Comparison of ENCODE assay signal across 10 cellular contexts in genomic region chr16:27108826-27109665, GRCh38. TPM values are rescaled to one million over a fixed set of nuclear protein-coding genes. Genes with fewer than 3 reads are reported as not detected.
DNase-seq lines count a peak whose midpoint lies in the region; ATAC-seq, FAIRE-seq and TF ChIP-seq lines count a peak whose summit lies in the region.
"Had no signal": no experiment of that assay in that cellular context is flagged by ENCODE, and none has a peak within 500 bp of the region (broad histone marks: within the 10 kb centered on the region; RNA-seq: fewer than 3 reads in every experiment).

No MANE protein-coding gene starts in this region.

- H3K27me3 Mint-ChIP-seq in Calu3 (ENCODE audit: unreplicated experiment) (peaks cover 53% of the 10 kb centered on the region), progenitor cell of endocrine pancreas (peaks cover 28% of the 10 kb centered on the region)

- H3K4me1 Mint-ChIP-seq in Calu3 (ENCODE audit: low read depth, unreplicated experiment), result no peaks in the 10 kb centered on the region
- peaks cover 2% of the 10 kb centered on the region for H3K4me1 Mint-ChIP-seq in progenitor cell of endocrine pancreas (ENCODE audit: low read depth)

- no peaks in the 10 kb centered on the region for H3K79me2 ChIP-seq in OCI-LY3 (ENCODE audit: low read length)

- no peaks in the 10 kb centered on the region for H4K20me1 ChIP-seq in OCI-LY3 (ENCODE audit: insufficient read depth, low read length)

- no peak for TF ChIP-seq POLR2A in esophagus muscularis mucosa (IDR thresholded peaks at IDR 0.05; ENCODE audit: low read depth)

- H3K4me3 ChIP-seq in OCI-LY3 (ENCODE audit: low read length), result peak overlapping the region; percentile 71
- peak overlapping the region; percentile 38 to 56 (median 46) for H3K4me3 ChIP-seq in esophagus muscularis mucosa
- no peak overlapping the region for H3K4me3 ChIP-seq in small intestine (ENCODE audit: low read depth in 1 of 2, low read length in 2 of 2)
- H3K4me3 ChIP-seq: SJSA1 had no signal

- TF ChIP-seq EP300 in esophagus muscularis mucosa (IDR thresholded peaks at IDR 0.05), result no peak

- peak overlapping the region; percentile 62; the same call in 1 of the 2 replicates for H3K4me2 ChIP-seq in OCI-LY3 (ENCODE audit: low read length)

- H3K9me3 ChIP-seq in OCI-LY3 (ENCODE audit: insufficient read depth, low read length) (no peaks in the 10 kb centered on the region), esophagus muscularis mucosa (no peaks in the 10 kb centered on the region), small intestine (ENCODE audit: control insufficient read depth, low read depth) (no peaks in the 10 kb centered on the region)
- H3K9me3 ChIP-seq: SJSA1 had no signal

- no peak overlapping the region for H3K9ac ChIP-seq in OCI-LY3 (ENCODE audit: low read length)

- ATAC-seq in GM21717 (IDR thresholded peaks at IDR 0.05; ENCODE audit: unreplicated experiment), result no peak

- FAIRE-seq in small intestine (lab: Jason Lieb, UNC), result no peak

- peak overlapping the region; percentile 40 for H3K27ac Mint-ChIP-seq in Calu3 (ENCODE audit: unreplicated experiment)
- H3K27ac Mint-ChIP-seq in progenitor cell of endocrine pancreas, result no peak overlapping the region

- CTCF ChIA-PET in Calu3 (lab: Charles Lee), result interaction anchor here (0.7 to 1.4 kb wide), 3 partner anchors 10 to 1271 kb away, joined by 3 to 12 read pairs (median 11); no protein-coding TSS in a partner anchor

- 66% methylated on average over 17 of the region's 17 CpGs for WGBS in esophagus muscularis mucosa
- 71 to 79% (median 76%) methylated on average over 17 of the region's 17 CpGs for WGBS in small intestine, 3 donors

- DNase-seq in Calu3 (no peak), esophagus muscularis mucosa (ENCODE audit: extremely low spot score) (no peak), progenitor cell of endocrine pancreas (ENCODE audit: low spot score, unreplicated experiment) (no peak), HuH-7 (ENCODE audit: low spot score) (no peak), small intestine (no peak)

- no peak for TF ChIP-seq CTCF in Calu3 (IDR thresholded peaks at IDR 0.05; ENCODE audit: unreplicated experiment)
- TF ChIP-seq CTCF in OCI-LY3 (IDR thresholded peaks at IDR 0.05; ENCODE audit: low read depth, low read length), result no peak
- TF ChIP-seq CTCF in esophagus muscularis mucosa (IDR thresholded peaks at IDR 0.05), result no peak
- no peak for TF ChIP-seq CTCF in progenitor cell of endocrine pancreas (IDR thresholded peaks at IDR 0.05; ENCODE audit: unreplicated experiment)

- H3K4me1 ChIP-seq in OCI-LY3 (ENCODE audit: low read length), result no peaks in the 10 kb centered on the region
- peaks cover 3 to 17% (median 15%) of the 10 kb centered on the region in 4 donors for H3K4me1 ChIP-seq in esophagus muscularis mucosa
- no peaks in the 10 kb centered on the region for H3K4me1 ChIP-seq in small intestine (ENCODE audit: control insufficient read depth in 2 of 2, insufficient read depth in 1 of 2, low read depth in 1 of 2, low read length in 1 of 2)
- H3K4me1 ChIP-seq: SJSA1 had no signal

- BruUV-seq in Calu3 (replicated peaks; lab: Mats Ljungman, UMichigan), result no TSS peak

- H3K27ac ChIP-seq in OCI-LY3 (ENCODE audit: low read length) (no peak overlapping the region), esophagus muscularis mucosa (replicated peaks in 1 of 4) (peak overlapping the region in 3 of 4 donors; percentile 19 to 48 (median 40)), small intestine (ENCODE audit: low read depth in 1 of 2, low read length in 1 of 2) (no peak overlapping the region)
- H3K27ac ChIP-seq: SJSA1 had no signal

- H3K27me3 ChIP-seq in OCI-LY3 (ENCODE audit: low read depth, low read length) (peaks cover 16% of the 10 kb centered on the region), esophagus muscularis mucosa (peaks cover 0 to 4% (median 0%) of the 10 kb centered on the region in 4 donors), small intestine (ENCODE audit: control insufficient read depth in 2 of 2, insufficient read depth in 2 of 2, low read length in 2 of 2) (no peaks in the 10 kb centered on the region)

- intact Hi-C loops in Calu3 (cut with micrococcal nuclease; ENCODE audit: unreplicated experiment) (loop anchor here (10.0 kb wide), 1 partner anchor 64 kb away; no protein-coding TSS in a partner anchor), esophagus muscularis mucosa (cut with DNase I) (loop anchor here (10.0 kb wide), 1 partner anchor 1274 kb away; no protein-coding TSS in a partner anchor)

- peaks cover 5% of the 10 kb centered on the region for H3K36me3 Mint-ChIP-seq in Calu3 (ENCODE audit: insufficient read depth, unreplicated experiment)
- H3K36me3 Mint-ChIP-seq in progenitor cell of endocrine pancreas (ENCODE audit: insufficient read depth), result no peaks in the 10 kb centered on the region

- H2AFZ ChIP-seq in OCI-LY3 (ENCODE audit: low read depth, low read length), result no peak overlapping the region

- H3K9me3 Mint-ChIP-seq in Calu3 (ENCODE audit: low read depth, unreplicated experiment) (no peaks in the 10 kb centered on the region), progenitor cell of endocrine pancreas (ENCODE audit: low read depth) (no peaks in the 10 kb centered on the region)

- H3K36me3 ChIP-seq in OCI-LY3 (replicated peaks; ENCODE audit: low read depth, low read length), result no peaks in the 10 kb centered on the region
- no peaks in the 10 kb centered on the region for H3K36me3 ChIP-seq in esophagus muscularis mucosa
- no peaks in the 10 kb centered on the region for H3K36me3 ChIP-seq in small intestine (ENCODE audit: control insufficient read depth in 2 of 2, insufficient read depth in 2 of 2, low read length in 2 of 2)
- H3K36me3 ChIP-seq: SJSA1 had no signal

- H3K4me3 Mint-ChIP-seq in Calu3 (ENCODE audit: low read depth, unreplicated experiment) (peak overlapping the region; percentile 43), progenitor cell of endocrine pancreas (ENCODE audit: low read depth) (peak overlapping the region; percentile 26)

RNA-seq across cellular contexts. Expression of gene C16orf82, which starts 42.3 kb away (rescaled TPM):
- total RNA-seq in Calu3 (2022) (not detected in 2 replicates), esophagus muscularis mucosa (not detected), progenitor cell of endocrine pancreas (not detected in 2 replicates)
- not detected for polyA plus RNA-seq in small intestine
- total RNA-seq: aorta, kidney epithelial cell, SJSA1 had no signal
- polyA plus RNA-seq: aorta had no signal

Comparison
In these comparisons a context has a peak if more than half of its experiments do, and no peak if none do; other contexts are left out.
1. H3K27ac ChIP-seq: peak in esophagus muscularis mucosa (3 of 4); none in OCI-LY3 (single experiment) and small intestine (0 of 2).
2. H3K4me3 ChIP-seq: peak in OCI-LY3 (single experiment) and esophagus muscularis mucosa (4 of 4); none in small intestine (0 of 2).